In the genomic region with DNA sequence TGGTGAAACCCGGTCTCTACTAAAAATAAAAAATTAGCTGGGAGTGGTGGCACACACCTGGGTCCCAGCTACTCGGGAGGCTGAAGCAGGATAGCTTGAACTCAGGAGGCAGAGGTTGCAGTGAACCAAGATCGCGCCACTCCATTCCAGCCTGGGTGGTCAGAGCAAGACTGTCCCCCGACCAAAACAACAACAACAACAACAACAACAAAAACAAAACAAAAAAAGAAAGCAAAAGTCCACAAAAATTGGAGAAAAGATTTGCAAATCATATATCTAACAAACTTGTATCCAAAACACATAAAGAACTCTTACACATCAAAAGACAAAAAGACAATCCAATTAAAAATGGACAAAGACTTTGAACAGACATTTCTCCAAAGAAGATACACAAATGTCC, we compare ENCODE assay signal across 23 cellular contexts.
"Had no signal": no experiment of that assay in that cellular context is flagged by ENCODE, and none has a peak within 500 bp of the region (broad histone marks: within the 10 kb centered on the region; RNA-seq: fewer than 3 reads in every experiment).

No MANE protein-coding gene starts in this region.

- H3K4me1 ChIP-seq: gastroesophageal sphincter, neural progenitor cell, prostate gland, right atrium auricular region had no signal

- H3K36me3 Mint-ChIP-seq: naive B cell had no signal

- H2AFZ ChIP-seq: neural progenitor cell had no signal

- H3K27me3 Mint-ChIP-seq: activated CD4-positive, alpha-beta T cell treated with anti-CD3 and anti-CD28 coated beads, Interleukin-2, amount 10 ng/mL, durations not matched to agents 24 days and 14 days; activated naive CD8-positive, alpha-beta T cell treated with anti-CD3 and anti-CD28 coated beads, Interleukin-2, amount 50 U/mL, for 24 hours; naive B cell; type B pancreatic cell had no signal

- DNase-seq: activated CD4-positive, alpha-beta T cell treated with anti-CD3 and anti-CD28 coated beads, Interleukin-2, amount 10 ng/mL, durations not matched to agents 24 days and 14 days; activated CD4-positive, CD25-positive, alpha-beta regulatory T cell; activated CD8-positive, alpha-beta memory T cell treated with anti-CD3 and anti-CD28 coated beads for 24 hours; activated naive CD4-positive, alpha-beta T cell; activated naive CD8-positive, alpha-beta T cell treated with anti-CD3 and anti-CD28 coated beads, Interleukin-2, amount 50 U/mL, for 24 hours; anterior cingulate cortex; brain microvascular endothelial cell; cortex of kidney; effector CD4-positive, alpha-beta T cell; heart left ventricle; kidney glomerular epithelial cell; left ventricle myocardium superior; mucosa of descending colon; naive B cell; stimulated activated CD4-positive, alpha-beta T cell treated with anti-CD3 and anti-CD28 coated beads, Interleukin-2, amount 100 ng/mL, for 24 hours; stomach; T-helper 9 cell had no signal

- H3K4me3 ChIP-seq: gastroesophageal sphincter, heart left ventricle, mucosa of descending colon, neural progenitor cell, prostate gland, right atrium auricular region, stomach had no signal

- H3K36me3 ChIP-seq: brain microvascular endothelial cell, gastroesophageal sphincter, prostate gland, right atrium auricular region had no signal

- H3K27ac Mint-ChIP-seq: activated CD4-positive, alpha-beta T cell treated with anti-CD3 and anti-CD28 coated beads, Interleukin-2, amount 10 ng/mL, durations not matched to agents 24 days and 14 days; activated naive CD8-positive, alpha-beta T cell treated with anti-CD3 and anti-CD28 coated beads, Interleukin-2, amount 50 U/mL, for 24 hours; neural progenitor cell; type B pancreatic cell had no signal

- H3K27me3 ChIP-seq: brain microvascular endothelial cell, gastroesophageal sphincter, heart left ventricle, neural progenitor cell, right atrium auricular region, stomach had no signal

- H3K4me3 Mint-ChIP-seq: activated CD4-positive, alpha-beta T cell treated with anti-CD3 and anti-CD28 coated beads, Interleukin-2, amount 10 ng/mL, durations not matched to agents 24 days and 14 days; activated naive CD8-positive, alpha-beta T cell treated with anti-CD3 and anti-CD28 coated beads, Interleukin-2, amount 50 U/mL, for 24 hours; naive B cell; neural progenitor cell; type B pancreatic cell had no signal

- H3K4me2 ChIP-seq: neural progenitor cell had no signal

- H3K27ac ChIP-seq: brain microvascular endothelial cell, gastroesophageal sphincter, heart left ventricle, neural progenitor cell, prostate gland, right atrium auricular region, stomach had no signal

- ATAC-seq: activated naive CD8-positive, alpha-beta T cell treated with anti-CD3 and anti-CD28 coated beads, Interleukin-2, amount 50 U/mL, for 24 hours; esophagus mucosa; gastroesophageal sphincter; heart left ventricle; left ventricle myocardium superior; mucosa of descending colon had no signal

- H3K9me3 Mint-ChIP-seq: activated CD4-positive, alpha-beta T cell treated with anti-CD3 and anti-CD28 coated beads, Interleukin-2, amount 10 ng/mL, durations not matched to agents 24 days and 14 days; activated naive CD8-positive, alpha-beta T cell treated with anti-CD3 and anti-CD28 coated beads, Interleukin-2, amount 50 U/mL, for 24 hours; naive B cell; neural progenitor cell; type B pancreatic cell had no signal
